ENCODE assay signal across 16 cellular contexts in the genomic region with DNA sequence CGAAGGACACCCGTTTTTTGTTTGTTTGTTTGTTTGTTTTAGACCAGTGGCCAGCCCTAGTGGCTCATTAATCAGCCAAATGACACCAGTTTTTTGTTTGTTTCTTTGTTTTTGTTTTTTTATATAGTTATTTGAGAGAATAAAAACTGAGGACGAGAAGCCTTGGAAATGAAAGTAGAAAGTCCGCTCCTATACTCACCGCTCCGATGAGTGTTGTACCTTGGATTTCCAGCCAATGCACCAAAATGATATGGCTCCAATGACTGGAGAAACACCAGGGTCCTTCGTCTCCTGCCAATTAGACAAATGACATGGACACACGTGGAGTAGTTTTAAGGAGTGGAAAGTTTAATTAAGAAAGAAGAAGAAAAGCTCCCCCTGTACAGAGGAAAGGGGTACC.
DNase-seq lines count a peak whose midpoint lies in the region; ATAC-seq, FAIRE-seq and TF ChIP-seq lines count a peak whose summit lies in the region.
"Had no signal": no experiment of that assay in that cellular context is flagged by ENCODE, and none has a peak within 500 bp of the region (broad histone marks: within the 10 kb centered on the region; RNA-seq: fewer than 3 reads in every experiment).

No MANE protein-coding gene starts in this region.

- CTCF ChIA-PET in CD4-positive, alpha-beta T cell (lab: Charles Lee): interaction anchor here (0.6 kb wide), 1 partner anchor 53 kb away, joined by 3 read pairs; no protein-coding TSS in a partner anchor

- H3K4me1 ChIP-seq in Loucy (ENCODE audit: insufficient read depth, low read length, poor library complexity, severe bottlenecking): no peaks in the 10 kb centered on the region
- H3K4me1 ChIP-seq in endocrine pancreas (ENCODE audit: control insufficient read depth, insufficient read depth, low read length): no peaks in the 10 kb centered on the region
- no peaks in the 10 kb centered on the region for H3K4me1 ChIP-seq in pancreas
- H3K4me1 ChIP-seq: Caco-2, prostate gland, transverse colon had no signal

- H3K9me3 ChIP-seq in Loucy (ENCODE audit: insufficient read depth, low read depth, low read length): no peaks in the 10 kb centered on the region
- H3K9me3 ChIP-seq in endocrine pancreas (ENCODE audit: control insufficient read depth, low read length): no peaks in the 10 kb centered on the region
- no peaks in the 10 kb centered on the region for H3K9me3 ChIP-seq in pancreas
- no peaks in the 10 kb centered on the region for H3K9me3 ChIP-seq in CD4-positive, alpha-beta T cell (ENCODE audit: control insufficient read depth, low read length)
- H3K9me3 ChIP-seq: Caco-2, prostate gland, transverse colon had no signal

- H3K79me2 ChIP-seq in Loucy (ENCODE audit: insufficient read depth, low read length): no peaks in the 10 kb centered on the region
- H3K79me2 ChIP-seq: hepatocyte had no signal

- 38% methylated on average over 8 of the region's 8 CpGs for WGBS in pancreas, 2 donors

- H3K27me3 ChIP-seq in Loucy (ENCODE audit: insufficient read depth, low read length, poor library complexity, severe bottlenecking): no peaks in the 10 kb centered on the region
- no peaks in the 10 kb centered on the region for H3K27me3 ChIP-seq in endocrine pancreas (ENCODE audit: control insufficient read depth, insufficient read depth, low read length)
- H3K27me3 ChIP-seq in pancreas: no peaks in the 10 kb centered on the region
- H3K27me3 ChIP-seq in CD4-positive, alpha-beta T cell (ENCODE audit: control insufficient read depth, insufficient read depth, low read length): no peaks in the 10 kb centered on the region
- H3K27me3 ChIP-seq: hepatocyte, transverse colon had no signal

- H3K9me3 Mint-ChIP-seq in CD4-positive, alpha-beta T cell: no peaks in the 10 kb centered on the region
- H3K9me3 Mint-ChIP-seq: activated naive CD8-positive, alpha-beta T cell treated with anti-CD3 and anti-CD28 coated beads for 36 hours had no signal

- H3K4me3 ChIP-seq in AG10803 (ENCODE audit: low read length): peak overlapping the region; percentile 16
- peak overlapping the region; percentile 14 for H3K4me3 ChIP-seq in Loucy (ENCODE audit: low read length, poor library complexity, severe bottlenecking)
- H3K4me3 ChIP-seq in endocrine pancreas (ENCODE audit: control insufficient read depth, insufficient read depth, low read length): peak overlapping the region; percentile 70
- H3K4me3 ChIP-seq in pancreas: peak overlapping the region in 2 of 4 donors; percentile 14 to 30
- H3K4me3 ChIP-seq: hepatocyte, prostate gland, transverse colon had no signal

- ATAC-seq in pancreas: peak; percentile 53 to 74 (median 60)
- no peak for ATAC-seq in CD4-positive, alpha-beta T cell (ENCODE audit: poor library complexity)
- ATAC-seq in HG02870 (IDR thresholded peaks at IDR 0.05; ENCODE audit: unreplicated experiment): no peak

- no peak overlapping the region for H3K27ac Mint-ChIP-seq in CD4-positive, alpha-beta T cell
- H3K27ac Mint-ChIP-seq: activated CD8-positive, alpha-beta memory T cell treated with anti-CD3 and anti-CD28 coated beads, Interleukin-2, amount 10 ng/mL, durations not matched to agents 7 days and 5 days; activated naive CD8-positive, alpha-beta T cell treated with anti-CD3 and anti-CD28 coated beads for 36 hours; nephron had no signal

- no peak for TF ChIP-seq CTCF in AG10803 (conservative IDR thresholded peaks at IDR 0.05; ENCODE audit: low read length)
- no peak for TF ChIP-seq CTCF in Loucy (conservative IDR thresholded peaks at IDR 0.05; ENCODE audit: low read length)
- TF ChIP-seq CTCF in pancreas (IDR thresholded peaks at IDR 0.05): no peak
- no peak for TF ChIP-seq CTCF in CD4-positive, alpha-beta T cell (IDR thresholded peaks at IDR 0.05)

- H3K27me3 Mint-ChIP-seq in CD4-positive, alpha-beta T cell: no peaks in the 10 kb centered on the region
- H3K27me3 Mint-ChIP-seq: activated CD8-positive, alpha-beta memory T cell treated with anti-CD3 and anti-CD28 coated beads, Interleukin-2, amount 10 ng/mL, durations not matched to agents 7 days and 5 days; activated naive CD8-positive, alpha-beta T cell treated with anti-CD3 and anti-CD28 coated beads for 36 hours had no signal

- H3K4me3 Mint-ChIP-seq in CD4-positive, alpha-beta T cell: no peak overlapping the region
- H3K4me3 Mint-ChIP-seq: activated CD8-positive, alpha-beta memory T cell treated with anti-CD3 and anti-CD28 coated beads, Interleukin-2, amount 10 ng/mL, durations not matched to agents 7 days and 5 days; activated naive CD8-positive, alpha-beta T cell treated with anti-CD3 and anti-CD28 coated beads for 36 hours; nephron had no signal

- H3K9ac ChIP-seq in Loucy (ENCODE audit: low read depth, low read length, poor library complexity, severe bottlenecking) (no peak overlapping the region), endocrine pancreas (ENCODE audit: control insufficient read depth, insufficient read depth, low read length) (no peak overlapping the region)

- H2AFZ ChIP-seq in Loucy (ENCODE audit: low read length): peak overlapping the region; percentile 64; the same call in 1 of the 2 replicates
- H2AFZ ChIP-seq: hepatocyte had no signal

- H3F3A ChIP-seq in Loucy (ENCODE audit: low read depth): no peaks in the 10 kb centered on the region

- H3K36me3 ChIP-seq in Loucy (ENCODE audit: insufficient read depth, low read length): no peaks in the 10 kb centered on the region
- H3K36me3 ChIP-seq in endocrine pancreas (ENCODE audit: control insufficient read depth, insufficient read depth, low read length): no peaks in the 10 kb centered on the region
- H3K36me3 ChIP-seq in pancreas: no peaks in the 10 kb centered on the region
- H3K36me3 ChIP-seq: prostate gland, transverse colon had no signal

- intact Hi-C loops in pancreas (cut with DNase I): loop anchor here in 1 of 3 donors (5.0 kb wide), 2 partner anchors 100 to 205 kb away; no protein-coding TSS in a partner anchor
- intact Hi-C loops in CD4-positive, alpha-beta T cell (cut with DNase I, micrococcal nuclease): loop anchor here in 1 of 2 experiments (2.0 kb wide), 1 partner anchor 204 kb away; no protein-coding TSS in a partner anchor

- FAIRE-seq in pancreas (lab: Jason Lieb, UNC): no peak
- no peak for FAIRE-seq in GM12892 (lab: Jason Lieb, UNC)
- FAIRE-seq: HTR-8/SVneo had no signal

- no peaks in the 10 kb centered on the region for H3K9me2 ChIP-seq in Loucy (replicated peaks; ENCODE audit: low read depth, low read length)

- TF ChIP-seq POLR2A in GM12892 (IDR thresholded peaks at IDR 0.05; ENCODE audit: low read depth, low read length): no peak

- no peak for DNase-seq in AG10803 (ENCODE audit: low read depth)
- DNase-seq in pancreas: no peak
- DNase-seq in GM12892 (ENCODE audit: insufficient read length): no peak
- no peak for DNase-seq in CD4-positive, alpha-beta T cell
- no peak for DNase-seq in glomerular visceral epithelial cell (ENCODE audit: extremely low spot score)

- H3K27ac ChIP-seq in pancreas: no peak overlapping the region
- H3K27ac ChIP-seq in CD4-positive, alpha-beta T cell (ENCODE audit: low read depth, low read length): no peak overlapping the region
- H3K27ac ChIP-seq: hepatocyte, prostate gland, transverse colon had no signal

- peaks cover 5% of the 10 kb centered on the region for H3K4me1 Mint-ChIP-seq in CD4-positive, alpha-beta T cell (ENCODE audit: low read depth)
- H3K4me1 Mint-ChIP-seq: nephron had no signal

- H3K36me3 Mint-ChIP-seq in CD4-positive, alpha-beta T cell (ENCODE audit: low read depth): no peaks in the 10 kb centered on the region
- H3K36me3 Mint-ChIP-seq: activated CD8-positive, alpha-beta memory T cell treated with anti-CD3 and anti-CD28 coated beads, Interleukin-2, amount 10 ng/mL, durations not matched to agents 7 days and 5 days; activated naive CD8-positive, alpha-beta T cell treated with anti-CD3 and anti-CD28 coated beads for 36 hours had no signal

- peak overlapping the region; percentile 63 for H3K4me2 ChIP-seq in Loucy (ENCODE audit: low read depth, low read length, poor library complexity, severe bottlenecking)
- H3K4me2 ChIP-seq: hepatocyte had no signal

- POLR2A ChIA-PET in CD4-positive, alpha-beta T cell (lab: Charles Lee): no interaction called here

- no peaks in the 10 kb centered on the region for H4K20me1 ChIP-seq in Loucy (ENCODE audit: insufficient read depth, low read length, poor library complexity, severe bottlenecking)

Comparison
In these comparisons a context has a peak if more than half of its experiments do, and no peak if none do; other contexts are left out.
1. ATAC-seq: peak in pancreas (4 of 4); none in CD4-positive, alpha-beta T cell (single experiment) and HG02870 (single experiment).